In genomic region chr1:244409648-244410164, GRCh38 we compare ENCODE assay signal across 13 cellular contexts. TPM values are rescaled to one million over a fixed set of nuclear protein-coding genes. Genes with fewer than 3 reads are reported as not detected.
DNase-seq lines count a peak whose midpoint lies in the region; ATAC-seq and TF ChIP-seq lines count a peak whose summit lies in the region.
"Had no signal": no experiment of that assay in that cellular context is flagged by ENCODE, and none has a peak within 500 bp of the region (broad histone marks: within the 10 kb centered on the region; RNA-seq: fewer than 3 reads in every experiment).

No MANE protein-coding gene starts in this region.

- H3K27me3 ChIP-seq in HL-60 (ENCODE audit: insufficient read depth, poor library complexity, severe bottlenecking), result no peaks in the 10 kb centered on the region
- H3K27me3 ChIP-seq: BLaER1 treated with 17β-estradiol and CSF1 and Interleukin-3, amounts not matched to agents 10 nM and 100 nM; esophagus squamous epithelium had no signal

- H3K4me3 ChIP-seq in GM12865 (ENCODE audit: low read depth, low read length) (no peak overlapping the region), HL-60 (replicated peaks; ENCODE audit: insufficient read depth, low read length) (no peak overlapping the region)
- H3K4me3 ChIP-seq: BLaER1 treated with 17β-estradiol and CSF1 and Interleukin-3, amounts not matched to agents 10 nM and 100 nM; esophagus squamous epithelium had no signal

- DNase-seq in GM12865 (ENCODE audit: low read depth) (peak; percentile 58), HL-60 (ENCODE audit: low read depth in 1 of 2, low spot score in 1 of 2) (peak in 1 of 2 experiments; percentile 26), anterior cingulate cortex (lab: John Stamatoyannopoulos, UW) (no peak), NCI-H510A (lab: John Stamatoyannopoulos, UW) (no peak)
- DNase-seq in naive thymus-derived CD8-positive, alpha-beta T cell, result no peak
- no peak for DNase-seq in activated T-helper 1 cell treated with anti-CD3 and anti-CD28 coated beads, Interleukin-12 subunit alpha, Interleukin-12 subunit beta, Interleukin-2, Interleukin-4 antibody, amounts not matched to agents 30 ng/mL and 10 ng/mL and 1 ng/mL, durations not matched to agents 14 hours and 24 hours and 36 hours (ENCODE audit: low spot score)
- DNase-seq: activated CD4-positive, CD25-positive, alpha-beta regulatory T cell treated with anti-CD3 and anti-CD28 coated beads, Interleukin-2, amount 50 U/mL, for 72 hours; amygdala; esophagus squamous epithelium; left cardiac atrium had no signal

- peaks cover 0 to 10% (median 2%) of the 10 kb centered on the region in 4 donors for H3K4me1 Mint-ChIP-seq in naive thymus-derived CD8-positive, alpha-beta T cell
- H3K4me1 Mint-ChIP-seq in activated T-helper 1 cell treated with anti-CD3 and anti-CD28 coated beads, Interleukin-12 subunit alpha, Interleukin-12 subunit beta, Interleukin-2, Interleukin-4 antibody, amounts not matched to agents 30 ng/mL and 10 ng/mL and 1 ng/mL, durations not matched to agents 14 hours and 24 hours and 36 hours (ENCODE audit: low read depth), result peaks cover 24% of the 10 kb centered on the region

- H3K36me3 Mint-ChIP-seq in naive thymus-derived CD8-positive, alpha-beta T cell, result peaks cover 50 to 96% (median 86%) of the 10 kb centered on the region in 3 donors
- H3K36me3 Mint-ChIP-seq in activated T-helper 1 cell treated with anti-CD3 and anti-CD28 coated beads, Interleukin-12 subunit alpha, Interleukin-12 subunit beta, Interleukin-2, Interleukin-4 antibody, amounts not matched to agents 30 ng/mL and 10 ng/mL and 1 ng/mL, durations not matched to agents 14 hours and 24 hours and 36 hours (ENCODE audit: low read depth), result peaks cover 55% of the 10 kb centered on the region

- POLR2A ChIA-PET in naive thymus-derived CD8-positive, alpha-beta T cell (lab: Charles Lee), result no interaction called here

- peaks cover 0 to 15% (median 4%) of the 10 kb centered on the region in 9 donors for H3K9me3 Mint-ChIP-seq in naive thymus-derived CD8-positive, alpha-beta T cell
- H3K9me3 Mint-ChIP-seq in activated T-helper 1 cell treated with anti-CD3 and anti-CD28 coated beads, Interleukin-12 subunit alpha, Interleukin-12 subunit beta, Interleukin-2, Interleukin-4 antibody, amounts not matched to agents 30 ng/mL and 10 ng/mL and 1 ng/mL, durations not matched to agents 14 hours and 24 hours and 36 hours, result no peaks in the 10 kb centered on the region

- peak; percentile 75 for ATAC-seq in GM19397 (IDR thresholded peaks at IDR 0.05; ENCODE audit: unreplicated experiment)
- peak; percentile 71 for ATAC-seq in HG02870 (IDR thresholded peaks at IDR 0.05; ENCODE audit: unreplicated experiment)
- no peak for ATAC-seq in naive thymus-derived CD8-positive, alpha-beta T cell
- ATAC-seq: left cardiac atrium had no signal

- H3K27ac Mint-ChIP-seq in naive thymus-derived CD8-positive, alpha-beta T cell, result peak overlapping the region in 2 of 10 donors; percentile 33 to 58
- no peak overlapping the region for H3K27ac Mint-ChIP-seq in activated T-helper 1 cell treated with anti-CD3 and anti-CD28 coated beads, Interleukin-12 subunit alpha, Interleukin-12 subunit beta, Interleukin-2, Interleukin-4 antibody, amounts not matched to agents 30 ng/mL and 10 ng/mL and 1 ng/mL, durations not matched to agents 14 hours and 24 hours and 36 hours

- intact Hi-C loops in activated T-helper 1 cell treated with anti-CD3 and anti-CD28 coated beads, Interleukin-12 subunit alpha, Interleukin-12 subunit beta, Interleukin-2, Interleukin-4 antibody, amounts not matched to agents 30 ng/mL and 10 ng/mL and 1 ng/mL, durations not matched to agents 14 hours and 24 hours and 36 hours (cut with micrococcal nuclease), result loop anchor here (2.0 to 5.0 kb wide), 2 partner anchors 13 to 57 kb away; a partner anchor contains a TSS

- H3K4me3 Mint-ChIP-seq in naive thymus-derived CD8-positive, alpha-beta T cell, result no peak overlapping the region
- no peak overlapping the region for H3K4me3 Mint-ChIP-seq in activated T-helper 1 cell treated with anti-CD3 and anti-CD28 coated beads, Interleukin-12 subunit alpha, Interleukin-12 subunit beta, Interleukin-2, Interleukin-4 antibody, amounts not matched to agents 30 ng/mL and 10 ng/mL and 1 ng/mL, durations not matched to agents 14 hours and 24 hours and 36 hours

- H3K27me3 Mint-ChIP-seq in naive thymus-derived CD8-positive, alpha-beta T cell, result no peaks in the 10 kb centered on the region
- no peaks in the 10 kb centered on the region for H3K27me3 Mint-ChIP-seq in activated T-helper 1 cell treated with anti-CD3 and anti-CD28 coated beads, Interleukin-12 subunit alpha, Interleukin-12 subunit beta, Interleukin-2, Interleukin-4 antibody, amounts not matched to agents 30 ng/mL and 10 ng/mL and 1 ng/mL, durations not matched to agents 14 hours and 24 hours and 36 hours (ENCODE audit: insufficient read depth)

- no peak for TF ChIP-seq CTCF in GM12865 (IDR thresholded peaks at IDR 0.05; ENCODE audit: insufficient read depth, low read depth, low read length, missing control alignments)
- no peak for TF ChIP-seq CTCF in HL-60 (IDR thresholded peaks at IDR 0.05; ENCODE audit: insufficient read depth, low read length)

- H3K27ac ChIP-seq in HL-60 (replicated peaks), result peak overlapping the region; percentile 54
- H3K27ac ChIP-seq: BLaER1 treated with 17β-estradiol and CSF1 and Interleukin-3, amounts not matched to agents 10 nM and 100 nM had no signal

RNA-seq across cellular contexts. Expression of gene ADSS2, which starts 42.0 kb away (rescaled TPM):
- 10 to 100 TPM; 59.3 to 62.0 TPM for total RNA-seq in naive thymus-derived CD8-positive, alpha-beta T cell
- 10 to 100 TPM; 24.6 to 28.0 (median 27.5) TPM for polyA plus RNA-seq in naive thymus-derived CD8-positive, alpha-beta T cell
- 74.5 and 78.1 TPM in 2 replicates for total RNA-seq in activated T-helper 1 cell treated with anti-CD3 and anti-CD28 coated beads, Interleukin-12 subunit alpha, Interleukin-12 subunit beta, Interleukin-2, Interleukin-4 antibody, amounts not matched to agents 30 ng/mL and 10 ng/mL and 1 ng/mL, durations not matched to agents 14 hours and 24 hours and 36 hours

RNA-seq across cellular contexts. Expression of gene CATSPERE, which starts 51.4 kb away (rescaled TPM):
- 1 to 10 TPM; 2.4 to 2.7 TPM for total RNA-seq in naive thymus-derived CD8-positive, alpha-beta T cell
- 1 to 10 TPM in 1 of 3 donors, under 1 TPM in 2; 0.22 to 1.2 (median 0.61) TPM for polyA plus RNA-seq in naive thymus-derived CD8-positive, alpha-beta T cell
- total RNA-seq in activated T-helper 1 cell treated with anti-CD3 and anti-CD28 coated beads, Interleukin-12 subunit alpha, Interleukin-12 subunit beta, Interleukin-2, Interleukin-4 antibody, amounts not matched to agents 30 ng/mL and 10 ng/mL and 1 ng/mL, durations not matched to agents 14 hours and 24 hours and 36 hours, result 0.08 and 0.17 TPM in 2 replicates

Comparison
In these comparisons a context has a peak if more than half of its experiments do, and no peak if none do; other contexts are left out.
1. ATAC-seq: peak in GM19397 (single experiment) and HG02870 (single experiment); none in naive thymus-derived CD8-positive, alpha-beta T cell (0 of 2).